In the genomic region with DNA sequence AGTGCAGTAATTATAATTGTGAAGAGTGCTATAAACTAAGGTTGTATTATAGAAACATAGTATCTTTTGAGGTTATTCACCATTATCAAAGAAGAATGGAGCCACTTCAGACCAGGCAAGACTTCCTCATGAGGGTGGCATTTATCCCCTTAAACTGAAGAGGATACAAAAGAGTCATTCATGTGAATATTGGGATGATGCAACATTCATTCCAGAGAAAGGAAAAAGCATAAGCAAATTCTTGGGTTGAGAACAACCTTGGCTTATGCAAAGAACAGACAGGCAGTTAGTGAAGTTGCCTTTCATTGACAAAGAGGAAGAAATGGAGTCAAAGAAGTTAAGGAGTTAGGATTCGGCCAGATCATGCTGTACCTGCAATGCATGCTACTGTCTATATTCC, we compare ENCODE assay signal across 25 cellular contexts.
"Had no signal": no experiment of that assay in that cellular context is flagged by ENCODE, and none has a peak within 500 bp of the region (broad histone marks: within the 10 kb centered on the region; RNA-seq: fewer than 3 reads in every experiment).

No MANE protein-coding gene starts in this region.

- H3K27me3 ChIP-seq: adrenal gland, body of pancreas, cardiac muscle cell, colonic mucosa, esophagus muscularis mucosa, foreskin keratinocyte, tibial nerve had no signal

- H3K27ac ChIP-seq: adrenal gland, body of pancreas, cardiac muscle cell, colonic mucosa, esophagus muscularis mucosa, foreskin keratinocyte, left ventricle myocardium inferior, tibial nerve, VCaP had no signal

- H3K9me3 Mint-ChIP-seq: T-helper 1 cell treated with Interleukin-12 subunit alpha and Interleukin-12 subunit beta and Interleukin-4 antibody, amounts not matched to agents 30 μg/mL and 1 μg/mL, for 36 hours had no signal

- H3K4me1 ChIP-seq: adrenal gland, body of pancreas, colonic mucosa, esophagus muscularis mucosa, foreskin keratinocyte, left ventricle myocardium inferior had no signal

- H3K27me3 Mint-ChIP-seq: activated naive CD8-positive, alpha-beta T cell; natural killer cell treated with Interleukin-12 subunit alpha and Interleukin-12 subunit beta and Interleukin-15 and Interleukin-18, amount 100 ng/mL, for 72 hours had no signal

- H3K36me3 Mint-ChIP-seq: activated naive CD8-positive, alpha-beta T cell; natural killer cell treated with Interleukin-12 subunit alpha and Interleukin-12 subunit beta and Interleukin-15 and Interleukin-18, amount 100 ng/mL, for 72 hours had no signal

- DNase-seq: activated CD4-positive, alpha-beta T cell treated with anti-CD3 and anti-CD28 coated beads for 48 hours; activated CD4-positive, alpha-beta T cell treated with anti-CD3 and anti-CD28 coated beads, Interleukin-2, amount 50 U/mL, for 48 hours; activated CD8-positive, alpha-beta memory T cell treated with anti-CD3 and anti-CD28 coated beads for 24 hours; activated effector memory CD4-positive, alpha-beta T cell treated with Interleukin-2 at 50 U/mL for 16 hours; activated naive CD4-positive, alpha-beta T cell treated with Interleukin-2 at 50 U/mL for 16 hours; adrenal gland; aorta; body of pancreas; cerebellar nuclear complex; colonic mucosa; foreskin keratinocyte; left ventricle myocardium inferior; mucosa of descending colon; right cardiac atrium; stimulated activated CD4-positive, alpha-beta T cell treated with anti-CD3 and anti-CD28 coated beads, Interleukin-2, amount 100 ng/mL, for 48 hours; stimulated activated naive CD4-positive, alpha-beta T cell treated with Interleukin-2 at 50 U/mL for 16 hours; T-helper 9 cell had no signal

- H3K4me3 ChIP-seq: adrenal gland, body of pancreas, cardiac muscle cell, colonic mucosa, esophagus muscularis mucosa, left ventricle myocardium inferior, lung, mucosa of descending colon, tibial nerve had no signal

- H3K36me3 ChIP-seq: adrenal gland, cardiac muscle cell, colonic mucosa, esophagus muscularis mucosa, left ventricle myocardium inferior, tibial nerve had no signal

- H3K27ac Mint-ChIP-seq: activated naive CD8-positive, alpha-beta T cell; natural killer cell treated with Interleukin-12 subunit alpha and Interleukin-12 subunit beta and Interleukin-15 and Interleukin-18, amount 100 ng/mL, for 72 hours; T-helper 1 cell treated with Interleukin-12 subunit alpha and Interleukin-12 subunit beta and Interleukin-4 antibody, amounts not matched to agents 30 μg/mL and 1 μg/mL, for 36 hours had no signal

- H3K9me3 ChIP-seq: adrenal gland, body of pancreas, colonic mucosa, esophagus muscularis mucosa, left ventricle myocardium inferior, mucosa of descending colon, tibial nerve had no signal

- H3K4me3 Mint-ChIP-seq: activated naive CD8-positive, alpha-beta T cell; natural killer cell treated with Interleukin-12 subunit alpha and Interleukin-12 subunit beta and Interleukin-15 and Interleukin-18, amount 100 ng/mL, for 72 hours; T-helper 1 cell treated with Interleukin-12 subunit alpha and Interleukin-12 subunit beta and Interleukin-4 antibody, amounts not matched to agents 30 μg/mL and 1 μg/mL, for 36 hours had no signal
